Comparison of ENCODE assay signal across 16 cellular contexts in genomic region chr2:36697424-36698066, GRCh38. TPM values are rescaled to one million over a fixed set of nuclear protein-coding genes. Genes with fewer than 3 reads are reported as not detected.
DNase-seq lines count a peak whose midpoint lies in the region; ATAC-seq, FAIRE-seq and TF ChIP-seq lines count a peak whose summit lies in the region.
"Had no signal": no experiment of that assay in that cellular context is flagged by ENCODE, and none has a peak within 500 bp of the region (broad histone marks: within the 10 kb centered on the region; RNA-seq: fewer than 3 reads in every experiment).

No MANE protein-coding gene starts in this region.

- no peak overlapping the region for H2BK5ac ChIP-seq in mesendoderm (ENCODE audit: low read length)

- H2BK15ac ChIP-seq in mesendoderm (replicated peaks; ENCODE audit: low read depth), result no peak overlapping the region

- no peak overlapping the region for H4K8ac ChIP-seq in mesendoderm (ENCODE audit: low read depth, low read length)

- no peak overlapping the region for H3K27ac ChIP-seq in A549
- no peak overlapping the region for H3K27ac ChIP-seq in HEK293 (ENCODE audit: extremely low read depth, low read depth, low read length)
- no peak overlapping the region for H3K27ac ChIP-seq in mesendoderm (ENCODE audit: low read depth, low read length)
- no peak overlapping the region for H3K27ac ChIP-seq in left lung
- H3K27ac ChIP-seq in spleen, result no peak overlapping the region
- H3K27ac ChIP-seq: adrenal gland; BLaER1 treated with 17β-estradiol and CSF1 and Interleukin-3, amounts not matched to agents 10 nM and 100 nM; RWPE1; uterus; WERI-Rb-1 had no signal

- H3K27me3 ChIP-seq in mesendoderm (ENCODE audit: insufficient read depth, low read length, poor library complexity), result no peaks in the 10 kb centered on the region
- H3K27me3 ChIP-seq in left lung, result no peaks in the 10 kb centered on the region
- H3K27me3 ChIP-seq in spleen (replicated peaks in 1 of 7), result no peaks in the 10 kb centered on the region
- H3K27me3 ChIP-seq: adrenal gland; BLaER1 treated with 17β-estradiol and CSF1 and Interleukin-3, amounts not matched to agents 10 nM and 100 nM; uterus had no signal

- no peak overlapping the region for H3K4ac ChIP-seq in mesendoderm (ENCODE audit: low read depth, low read length)

- CTCF ChIA-PET in A549 (lab: Yijun Ruan, JAX), result interaction anchor here (0.8 kb wide), 1 partner anchor 345 kb away, joined by 4 read pairs; no protein-coding TSS in a partner anchor
- CTCF ChIA-PET in HEK293 (lab: Yijun Ruan, JAX), result interaction anchor here (0.7 to 1.0 kb wide), 2 partner anchors 32 to 88 kb away, joined by 3 to 4 read pairs; no protein-coding TSS in a partner anchor

- TF ChIP-seq CTCF in A549 (IDR thresholded peaks at IDR 0.05), result no peak
- TF ChIP-seq CTCF in HEK293 (tag by site-specific recombination; IDR thresholded peaks at IDR 0.05), result no peak
- TF ChIP-seq CTCF in left lung (IDR thresholded peaks at IDR 0.05), result no peak
- no peak for TF ChIP-seq CTCF in spleen (IDR thresholded peaks at IDR 0.05 in 8 of 11, conservative IDR thresholded peaks at IDR 0.05 in 3 of 11)

- POLR2A ChIA-PET in A549 (lab: Yijun Ruan, JAX), result interaction anchor here (0.6 kb wide), 1 partner anchor 28 kb away, joined by 6 read pairs; no protein-coding TSS in a partner anchor
- POLR2A ChIA-PET in HEK293 (lab: Yijun Ruan, JAX), result no interaction called here

- no peak; a peak in 1 of 6 replicates for ATAC-seq in A549
- no peak for ATAC-seq in left lung
- no peak for ATAC-seq in GM21515 (IDR thresholded peaks at IDR 0.05; ENCODE audit: unreplicated experiment)
- ATAC-seq: naive thymus-derived CD4-positive, alpha-beta T cell had no signal

- H2BK120ac ChIP-seq in mesendoderm (ENCODE audit: low read depth, low read length), result peak overlapping the region; percentile 38

- H3K79me1 ChIP-seq in mesendoderm (ENCODE audit: low read length), result no peaks in the 10 kb centered on the region

- no peak overlapping the region for H3K56ac ChIP-seq in mesendoderm (ENCODE audit: low read length)

- H2AK5ac ChIP-seq in mesendoderm (ENCODE audit: low read length), result no peak overlapping the region

- intact Hi-C loops in left lung (cut with DNase I) (no loop called here), spleen (cut with DNase I; ENCODE audit: low total_unique reads) (no loop called here)

- no peak overlapping the region for H3K23ac ChIP-seq in mesendoderm (ENCODE audit: low read length)

- no peak overlapping the region for H3K4me3 ChIP-seq in A549
- no peak overlapping the region for H3K4me3 ChIP-seq in HEK293 (ENCODE audit: low read depth, low read length)
- H3K4me3 ChIP-seq in mesendoderm (ENCODE audit: low read length), result no peak overlapping the region
- H3K4me3 ChIP-seq in left lung, result no peak overlapping the region
- no peak overlapping the region for H3K4me3 ChIP-seq in spleen
- H3K4me3 ChIP-seq: adrenal gland; BLaER1 treated with 17β-estradiol and CSF1 and Interleukin-3, amounts not matched to agents 10 nM and 100 nM; uterus had no signal

- H3K79me2 ChIP-seq in mesendoderm (ENCODE audit: control insufficient read depth, insufficient read depth, low read length), result no peaks in the 10 kb centered on the region

- H3K9ac ChIP-seq in mesendoderm (ENCODE audit: low read length), result no peak overlapping the region
- H3K9ac ChIP-seq: BLaER1 treated with 17β-estradiol and CSF1 and Interleukin-3, amounts not matched to agents 10 nM and 100 nM had no signal

- H3K18ac ChIP-seq in mesendoderm (ENCODE audit: low read length), result peak overlapping the region; percentile 60

- 39% methylated on average over 8 of the region's 8 CpGs for WGBS in A549 (ENCODE audit: missing lambda C conversion rate)
- WGBS in mesendoderm (ENCODE audit: extremely low coverage, insufficient coverage, low lambda C conversion rate), result no CpG with 5 or more reads among the region's 8 CpGs
- 37 to 72% (median 59%) methylated on average over 8 of the region's 8 CpGs for WGBS in spleen, 5 donors

- H4K5ac ChIP-seq in mesendoderm (ENCODE audit: low read length), result no peak overlapping the region

- TF ChIP-seq POLR2A in A549 (IDR thresholded peaks at IDR 0.05; ENCODE audit: low read length) (no peak), spleen (IDR thresholded peaks at IDR 0.05) (no peak)

- no peak for FAIRE-seq in A549 (lab: Jason Lieb, UNC)

- H3K9me3 ChIP-seq in A549 (no peaks in the 10 kb centered on the region), HEK293 (ENCODE audit: control insufficient read depth, insufficient read depth, low read depth, low read length) (no peaks in the 10 kb centered on the region), left lung (no peaks in the 10 kb centered on the region), spleen (no peaks in the 10 kb centered on the region)
- H3K9me3 ChIP-seq: adrenal gland, uterus had no signal

- no peak for TF ChIP-seq EP300 in A549 (IDR thresholded peaks at IDR 0.05)

- H3K36me3 ChIP-seq in HEK293 (ENCODE audit: control insufficient read depth in 2 of 2, insufficient read depth in 1 of 2, low read length in 2 of 2) (no peaks in the 10 kb centered on the region), mesendoderm (ENCODE audit: control insufficient read depth, insufficient read depth, low read length) (no peaks in the 10 kb centered on the region), left lung (no peaks in the 10 kb centered on the region), spleen (no peaks in the 10 kb centered on the region)
- H3K36me3 ChIP-seq: adrenal gland; BLaER1 treated with 17β-estradiol and CSF1 and Interleukin-3, amounts not matched to agents 10 nM and 100 nM; uterus; WERI-Rb-1 had no signal

- DNase-seq in A549 (ENCODE audit: low read depth in 1 of 2, low spot score in 1 of 2) (no peak), astrocyte of the hippocampus (ENCODE audit: low read depth, low spot score) (peak; percentile 20), mesendoderm (peak; percentile 53), left lung (no peak), SK-N-DZ (ENCODE audit: low spot score) (no peak), spleen (no peak)
- DNase-seq: activated T-cell treated with anti-CD3 and anti-CD28 coated beads for 4 hours; adrenal gland; effector CD8-positive, alpha-beta T cell; naive thymus-derived CD4-positive, alpha-beta T cell; uterus; WERI-Rb-1 had no signal

- H3K4me2 ChIP-seq in A549 (peak overlapping the region; percentile 69), mesendoderm (ENCODE audit: low read length) (no peak overlapping the region)
- H3K4me2 ChIP-seq: BLaER1 treated with 17β-estradiol and CSF1 and Interleukin-3, amounts not matched to agents 10 nM and 100 nM had no signal

- H3K4me1 ChIP-seq in A549, result peaks cover 10% of the 10 kb centered on the region; the same call in 2 of the 3 replicates
- peaks cover 22% of the 10 kb centered on the region for H3K4me1 ChIP-seq in HEK293 (ENCODE audit: control insufficient read depth, insufficient read depth, low read length)
- peaks cover 5% of the 10 kb centered on the region for H3K4me1 ChIP-seq in mesendoderm (ENCODE audit: control insufficient read depth, low read depth, low read length)
- H3K4me1 ChIP-seq in left lung, result peaks cover 4 to 10% of the 10 kb centered on the region in 2 donors
- H3K4me1 ChIP-seq in spleen, result no peaks in the 10 kb centered on the region
- H3K4me1 ChIP-seq: BLaER1 treated with 17β-estradiol and CSF1 and Interleukin-3, amounts not matched to agents 10 nM and 100 nM; uterus had no signal

- TF ChIP-seq RAD21 in A549 (conservative IDR thresholded peaks at IDR 0.05 in 1 of 2, IDR thresholded peaks at IDR 0.05 in 1 of 2), result no peak

TF ChIP-seq in A549, 52 proteins besides CTCF, POLR2A, EP300 and RAD21 (continues in another document):
- TF ChIP-seq MAFK (IDR thresholded peaks at IDR 0.05; ENCODE audit: partially characterized antibody), result no peak
- no peak for TF ChIP-seq TFCP2L1 (CRISPR knock-in tag; IDR thresholded peaks at IDR 0.05)
- no peak for TF ChIP-seq HDAC2 (IDR thresholded peaks at IDR 0.05)
- TF ChIP-seq ZFP36 (IDR thresholded peaks at IDR 0.05; ENCODE audit: borderline replicate concordance, partially characterized antibody), result no peak
- TF ChIP-seq TP53 (CRISPR knock-in tag; IDR thresholded peaks at IDR 0.05), result no peak
- TF ChIP-seq CHD2 (IDR thresholded peaks at IDR 0.05; ENCODE audit: low read length, partially characterized antibody), result no peak
- no peak for TF ChIP-seq NR3C1 (IDR thresholded peaks at IDR 0.05)
- no peak for TF ChIP-seq SMC3 (IDR thresholded peaks at IDR 0.05)
- TF ChIP-seq NFE2L2 (conservative IDR thresholded peaks at IDR 0.05; ENCODE audit: low read length), result no peak

TF ChIP-seq in HEK293, 187 proteins besides CTCF, POLR2A, EP300 and RAD21 (continues in another document):
- TF ChIP-seq SETDB1 (IDR thresholded peaks at IDR 0.05; ENCODE audit: insufficient read length, low read length), result no peak
- TF ChIP-seq ZNF792 (tag by site-specific recombination; IDR thresholded peaks at IDR 0.05), result no peak
- TF ChIP-seq ZNF449 (tag by site-specific recombination; IDR thresholded peaks at IDR 0.05), result peak; percentile 76
- TF ChIP-seq GLI2 (tag by site-specific recombination; IDR thresholded peaks at IDR 0.05; ENCODE audit: borderline replicate concordance, low read depth), result no peak
- no peak for TF ChIP-seq ZNF555 (tag by site-specific recombination; conservative IDR thresholded peaks at IDR 0.05)
- TF ChIP-seq ZNF473 (tag by site-specific recombination; IDR thresholded peaks at IDR 0.05), result no peak
- TF ChIP-seq ZNF311 (tag by site-specific recombination; IDR thresholded peaks at IDR 0.05; ENCODE audit: borderline replicate concordance), result no peak

RNA-seq across cellular contexts. Expression of gene VIT, which starts 1.0 kb away (rescaled TPM):
- polyA plus RNA-seq in A549 (2011; rRNA removed) (not detected in 2 replicates), A549 (2017; fragmentation: RNase III; extraction: RNeasy Plus Mini Kit Qiagen cat#74134 plus additional on column Dnase treatment) (not detected in 3 replicates), spleen (under 1 TPM; 0.05 to 0.74 (median 0.11) TPM)
- 0.01 TPM in 1 of 2 replicates, not detected in the other for polyA plus RNA-seq in A549 (2012; cell fraction: cytosol; rRNA removed)
- polyA plus RNA-seq in A549 (2012; cell fraction: nucleus; rRNA removed), result not detected in 2 replicates
- polyA minus RNA-seq in A549 (2011; rRNA and poly(A)+ RNA removed), result not detected in 2 replicates
- polyA plus RNA-seq in mesendoderm (2013, experiment 1 of 2), result 0.45 TPM
- polyA plus RNA-seq in mesendoderm (2013, experiment 2 of 2), result 0.24 TPM
- total RNA-seq in left lung (1 to 10 TPM in 1 of 2 donors, under 1 TPM in 1; 0.20 to 1.1 TPM), spleen (under 1 TPM in 1 of 7 donors, not detected in 6; 0.66 TPM)
- not detected in 2 replicates for polyA plus RNA-seq in SK-N-DZ (2014; cell fraction: cytosol; rRNA removed)
- not detected in 2 replicates for polyA plus RNA-seq in SK-N-DZ (2014; cell fraction: nucleus; rRNA removed)
- total RNA-seq: naive thymus-derived CD4-positive, alpha-beta T cell had no signal
- polyA plus RNA-seq: naive thymus-derived CD4-positive, alpha-beta T cell had no signal

Comparison
In these comparisons a context has a peak if more than half of its experiments do, and no peak if none do; other contexts are left out.
1. DNase-seq: peak in astrocyte of the hippocampus (single experiment) and mesendoderm (single experiment); none in A549 (0 of 2), left lung (0 of 2), SK-N-DZ (single experiment) and spleen (single experiment).